Comparison of ENCODE assay signal across 1 cellular context in the genomic region with DNA sequence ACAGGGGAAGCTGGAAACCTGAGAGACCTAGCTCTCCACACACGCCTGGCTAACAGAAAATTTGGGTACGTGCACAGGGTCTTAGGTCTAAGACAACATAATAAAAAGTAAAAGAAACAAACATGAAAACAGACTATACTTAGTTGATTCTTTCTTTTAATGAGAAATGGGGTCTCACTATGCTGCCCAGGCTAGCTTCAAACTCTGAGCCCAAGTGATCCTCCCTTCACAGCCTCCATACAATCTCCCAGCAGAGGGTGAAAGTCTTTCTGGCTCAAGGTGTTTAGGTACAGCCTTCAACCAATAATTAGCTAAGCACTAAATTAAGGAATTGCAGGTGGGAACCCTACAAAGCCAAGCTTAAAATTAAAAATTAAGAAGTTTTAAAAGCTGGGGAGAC.
A peak's percentile ranks its signal among the peaks of the same experiment; 100 is the strongest.
TF ChIP-seq lines count a peak whose summit lies in the region.

No MANE protein-coding gene starts in this region.

TF ChIP-seq in K562, 482 proteins besides CTCF, POLR2A, EP300 and RAD21:
- TF ChIP-seq, protein P1, sequence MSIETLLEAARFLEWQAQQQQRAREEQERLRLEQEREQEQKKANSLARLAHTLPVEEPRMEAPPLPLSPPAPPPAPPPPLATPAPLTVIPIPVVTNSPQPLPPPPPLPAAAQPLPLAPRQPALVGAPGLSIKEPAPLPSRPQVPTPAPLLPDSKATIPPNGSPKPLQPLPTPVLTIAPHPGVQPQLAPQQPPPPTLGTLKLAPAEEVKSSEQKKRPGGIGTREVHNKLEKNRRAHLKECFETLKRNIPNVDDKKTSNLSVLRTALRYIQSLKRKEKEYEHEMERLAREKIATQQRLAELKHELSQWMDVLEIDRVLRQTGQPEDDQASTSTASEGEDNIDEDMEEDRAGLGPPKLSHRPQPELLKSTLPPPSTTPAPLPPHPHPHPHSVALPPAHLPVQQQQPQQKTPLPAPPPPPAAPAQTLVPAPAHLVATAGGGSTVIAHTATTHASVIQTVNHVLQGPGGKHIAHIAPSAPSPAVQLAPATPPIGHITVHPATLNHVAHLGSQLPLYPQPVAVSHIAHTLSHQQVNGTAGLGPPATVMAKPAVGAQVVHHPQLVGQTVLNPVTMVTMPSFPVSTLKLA (conservative IDR thresholded peaks at IDR 0.05): no peak
- TF ChIP-seq ZKSCAN3 (CRISPR knock-in tag; IDR thresholded peaks at IDR 0.05) (no peak), TCF7 (IDR thresholded peaks at IDR 0.05; ENCODE audit: borderline replicate concordance) (no peak), ZNF121 (CRISPR knock-in tag; conservative IDR thresholded peaks at IDR 0.05) (peak; percentile 80)
TF ChIP-seq in K562: peak in this region for 1.
